Comparison of ENCODE assay signal across 9 cellular contexts in genomic region chr4:74370912-74371311, GRCh38. TPM values are rescaled to one million over a fixed set of nuclear protein-coding genes. Genes with fewer than 3 reads are reported as not detected.
DNase-seq lines count a peak whose midpoint lies in the region; ATAC-seq, FAIRE-seq and TF ChIP-seq lines count a peak whose summit lies in the region.
"Had no signal": no experiment of that assay in that cellular context is flagged by ENCODE, and none has a peak within 500 bp of the region (broad histone marks: within the 10 kb centered on the region; RNA-seq: fewer than 3 reads in every experiment).

No MANE protein-coding gene starts in this region.

- BruUV-seq in PC-9 (replicated peaks; lab: Mats Ljungman, UMichigan) = no TSS peak

- no peak overlapping the region for H3K4me2 ChIP-seq in PC-9

- H3K4me1 ChIP-seq in PC-9 (replicated peaks; ENCODE audit: insufficient read depth) = peaks cover 44% of the 10 kb centered on the region
- peaks cover 0 to 9% of the 10 kb centered on the region in 2 donors for H3K4me1 ChIP-seq in left lung

- no peaks in the 10 kb centered on the region for H3K27me3 ChIP-seq in PC-9 (ENCODE audit: insufficient read depth, low read depth)
- no peaks in the 10 kb centered on the region for H3K27me3 ChIP-seq in bronchial epithelial cell (ENCODE audit: control insufficient read depth, insufficient read depth, low read length)
- H3K27me3 ChIP-seq in left lung = peaks cover 0 to under 1% of the 10 kb centered on the region in 2 donors

- intact Hi-C loops in PC-9 (cut with micrococcal nuclease; ENCODE audit: unreplicated experiment) = loop anchor here (2.0 to 10.0 kb wide), 2 partner anchors 160 to 424 kb away; partner anchors contain the start of gene BTC
- intact Hi-C loops in left lung (cut with DNase I) = loop anchor here in 1 of 2 donors (10.0 kb wide), 1 partner anchor 164 kb away; no protein-coding TSS in a partner anchor

- peaks cover 56% of the 10 kb centered on the region for H3K79me2 ChIP-seq in PC-9 (ENCODE audit: low read depth)

- TF ChIP-seq CTCF in PC-9 (conservative IDR thresholded peaks at IDR 0.05) (peak; percentile 59), bronchial epithelial cell (IDR thresholded peaks at IDR 0.05; ENCODE audit: insufficient read depth, low read length, severe bottlenecking) (peak; percentile 78), left lung (IDR thresholded peaks at IDR 0.05) (peak; percentile 62 to 66)

- H3K9me3 ChIP-seq in PC-9 (ENCODE audit: insufficient read depth, low read depth) (peaks cover 7% of the 10 kb centered on the region; the same call in 1 of the 2 replicates), left lung (no peaks in the 10 kb centered on the region)

- no peak overlapping the region for H3K4me3 ChIP-seq in PC-9
- no peak overlapping the region for H3K4me3 ChIP-seq in bronchial epithelial cell (ENCODE audit: low read depth, low read length)
- no peak overlapping the region for H3K4me3 ChIP-seq in left lung

- peaks cover 20% of the 10 kb centered on the region for H3F3A ChIP-seq in PC-9 (ENCODE audit: insufficient read depth, low read depth)

- no peaks in the 10 kb centered on the region for H3K9me2 ChIP-seq in PC-9 (ENCODE audit: insufficient read depth)

- H4K20me1 ChIP-seq in PC-9 (ENCODE audit: insufficient read depth) = no peaks in the 10 kb centered on the region

- no peak overlapping the region for H2AFZ ChIP-seq in PC-9

- peak; percentile 86 for FAIRE-seq in bronchial epithelial cell (lab: Jason Lieb, UNC)
- FAIRE-seq: endometrium had no signal

- peak; percentile 88 for ATAC-seq in GM19328 (IDR thresholded peaks at IDR 0.05; ENCODE audit: unreplicated experiment)
- ATAC-seq in HG03139 (IDR thresholded peaks at IDR 0.05; ENCODE audit: unreplicated experiment) = peak; percentile 77
- ATAC-seq in left lung = peak; percentile 85

- H3K27ac ChIP-seq in PC-9 (0 out of 2 replicates have a peak overlapping the region, but pooled peaks have one; percentile 19), left lung (no peak overlapping the region)

- peak; percentile 5 for DNase-seq in NCI-H2029 (lab: John Stamatoyannopoulos, UW)
- DNase-seq in NCI-H2029 treated with DMSO at 0.1 percent for 48 hours (lab: John Stamatoyannopoulos, UW) = no peak
- peak in 1 of 2 experiments; percentile 41 for DNase-seq in PC-9
- peak; percentile 69 for DNase-seq in bronchial epithelial cell (ENCODE audit: low read depth)
- DNase-seq in left lung = no peak
- DNase-seq in putamen (ENCODE audit: low spot score) = no peak

- CTCF ChIA-PET in PC-9 (lab: Charles Lee) = no interaction called here

- POLR2A ChIA-PET in PC-9 (lab: Charles Lee; ENCODE audit: unreplicated experiment) = no interaction called here

- H3K36me3 ChIP-seq in PC-9 (ENCODE audit: low read depth) (peaks cover 6% of the 10 kb centered on the region; the same call in 1 of the 2 replicates), bronchial epithelial cell (ENCODE audit: control insufficient read depth, insufficient read depth, low read length) (no peaks in the 10 kb centered on the region), left lung (no peaks in the 10 kb centered on the region)

RNA-seq across cellular contexts. Expression of gene EREG, which starts 6.0 kb away (rescaled TPM):
- total RNA-seq in PC-9 (2021) (0.46 and 0.58 TPM in 2 replicates), bronchial epithelial cell (30.7 and 31.1 TPM in 2 replicates), left lung (1 to 10 TPM in 1 of 2 donors, under 1 TPM in 1; 0.68 to 3.6 TPM)

Comparison
In these comparisons a context has a peak if more than half of its experiments do, and no peak if none do; other contexts are left out.
1. DNase-seq: peak in NCI-H2029 (single experiment) and bronchial epithelial cell (single experiment); none in NCI-H2029 treated with DMSO at 0.1 percent for 48 hours (single experiment), left lung (0 of 2) and putamen (single experiment).
2. Peak in every context shown above with its lines, with median percentiles within 50 percentile points of each other: ATAC-seq and CTCF ChIP-seq.